4 cellular contexts compared by ENCODE assay signal in genomic region chr5:21844960-21845359, GRCh38.
"Had no signal": no experiment of that assay in that cellular context is flagged by ENCODE, and none has a peak within 500 bp of the region (broad histone marks: within the 10 kb centered on the region; RNA-seq: fewer than 3 reads in every experiment).

No MANE protein-coding gene starts in this region.

- ATAC-seq: HepG2, K562 had no signal

- H3K4me2 ChIP-seq: KMS-11 had no signal

- H3K4me3 ChIP-seq: K562 had no signal

- H3K9ac ChIP-seq: KMS-11 had no signal

- H3K27ac ChIP-seq: HL-60, KMS-11 had no signal
